1 cellular context compared by ENCODE assay signal in the genomic region with DNA sequence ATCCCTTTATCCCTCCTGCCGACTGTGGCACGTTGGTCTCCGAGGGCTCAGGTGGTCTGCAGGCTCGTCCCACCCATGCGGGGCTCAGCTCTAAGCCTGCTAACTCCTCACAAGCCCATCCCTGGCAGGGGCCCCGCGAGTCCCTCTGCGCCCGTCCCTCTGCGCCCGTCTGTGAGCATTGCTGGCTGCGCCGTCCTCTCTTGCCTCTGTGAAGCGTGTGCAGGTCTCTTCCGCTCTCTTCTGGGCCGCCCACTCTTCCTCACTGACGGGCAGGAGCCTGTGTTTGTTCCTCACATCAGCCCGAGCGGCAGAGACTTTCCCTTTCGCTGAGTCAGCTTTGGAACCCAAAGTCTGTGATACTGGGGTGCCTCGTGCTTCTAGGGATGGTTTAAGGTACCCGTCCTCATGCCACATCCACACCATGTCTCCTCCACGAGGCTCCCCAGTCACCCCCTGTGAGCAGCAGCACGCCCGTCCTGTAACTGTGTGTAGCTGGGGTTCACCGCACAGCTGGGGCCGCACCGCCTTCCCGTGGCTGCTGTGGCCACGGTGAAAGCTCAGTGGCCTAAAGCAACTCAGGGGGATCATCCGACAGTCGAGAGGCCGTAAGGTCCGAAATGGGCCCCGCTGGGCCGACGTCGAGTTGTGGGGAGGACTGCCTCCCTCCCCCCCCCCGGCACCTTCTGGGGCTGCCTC.
TF ChIP-seq lines count a peak whose summit lies in the region.

No MANE protein-coding gene starts in this region.

TF ChIP-seq in HepG2, 621 proteins besides CTCF, POLR2A, EP300 and RAD21:
- TF ChIP-seq TCF12 (IDR thresholded peaks at IDR 0.05) (no peak), TCF12 (CRISPR knock-in tag; IDR thresholded peaks at IDR 0.05) (no peak), SRSF1 (optimal IDR thresholded peaks at IDR 0.05; ENCODE audit: low read depth, low read length) (no peak), SMYD3 (CRISPR knock-in tag; IDR thresholded peaks at IDR 0.05) (no peak), MAFF (IDR thresholded peaks at IDR 0.05; ENCODE audit: low read depth, low read length) (peak; percentile 75), MAFK (conservative IDR thresholded peaks at IDR 0.05 in 1 of 2, IDR thresholded peaks at IDR 0.05 in 1 of 2; ENCODE audit: low read length in 2 of 2) (peak; percentile 78 to 90), PHF5A (CRISPR knock-in tag; IDR thresholded peaks at IDR 0.05; ENCODE audit: low read depth, unreplicated experiment) (no peak), ETV5 (CRISPR knock-in tag; IDR thresholded peaks at IDR 0.05; ENCODE audit: borderline replicate concordance) (no peak)
- TF ChIP-seq, protein P1, sequence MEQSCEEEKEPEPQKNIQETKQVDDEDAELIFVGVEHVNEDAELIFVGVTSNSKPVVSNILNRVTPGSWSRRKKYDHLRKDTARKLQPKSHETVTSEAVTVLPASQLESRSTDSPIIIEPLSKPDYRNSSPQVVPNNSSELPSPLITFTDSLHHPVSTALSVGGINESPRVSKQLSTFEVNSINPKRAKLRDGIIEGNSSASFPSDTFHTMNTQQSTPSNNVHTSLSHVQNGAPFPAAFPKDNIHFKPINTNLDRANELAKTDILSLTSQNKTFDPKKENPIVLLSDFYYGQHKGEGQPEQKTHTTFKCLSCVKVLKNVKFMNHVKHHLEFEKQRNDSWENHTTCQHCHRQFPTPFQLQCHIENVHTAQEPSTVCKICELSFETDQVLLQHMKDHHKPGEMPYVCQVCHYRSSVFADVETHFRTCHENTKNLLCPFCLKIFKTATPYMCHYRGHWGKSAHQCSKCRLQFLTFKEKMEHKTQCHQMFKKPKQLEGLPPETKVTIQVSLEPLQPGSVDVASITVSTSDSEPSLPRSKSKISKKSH (CRISPR knock-in tag; IDR thresholded peaks at IDR 0.05; ENCODE audit: borderline replicate concordance) = no peak
